ENCODE assay signal across 19 cellular contexts in the genomic region with DNA sequence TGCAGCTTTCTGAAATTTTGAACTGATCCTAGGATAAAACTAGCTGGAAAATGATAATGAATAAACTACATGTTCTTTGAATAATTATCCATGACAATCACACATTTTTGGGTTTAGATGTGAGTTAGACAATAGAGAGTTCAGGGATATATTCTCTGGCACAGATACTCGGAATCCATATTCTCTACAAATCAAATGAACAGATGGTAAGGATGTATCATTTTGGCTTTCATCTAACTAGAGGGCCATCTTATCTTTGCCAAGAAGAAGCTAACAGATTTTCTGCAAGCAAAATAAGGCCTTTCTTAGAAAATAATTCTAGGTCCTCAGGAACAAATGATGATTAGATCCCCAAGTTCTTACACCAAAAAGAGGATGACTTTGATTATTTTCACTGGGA.
A peak's percentile ranks its signal among the peaks of the same experiment; 100 is the strongest.
DNase-seq lines count a peak whose midpoint lies in the region.
"Had no signal": no experiment of that assay in that cellular context is flagged by ENCODE, and none has a peak within 500 bp of the region (broad histone marks: within the 10 kb centered on the region; RNA-seq: fewer than 3 reads in every experiment).

No MANE protein-coding gene starts in this region.

- H3K27me3 Mint-ChIP-seq in CD8-positive, alpha-beta memory T cell, result peaks cover 1 to 12% of the 10 kb centered on the region in 2 donors

- H3K9me3 Mint-ChIP-seq in CD8-positive, alpha-beta memory T cell, result no peaks in the 10 kb centered on the region

- POLR2A ChIA-PET in CD8-positive, alpha-beta memory T cell (lab: Charles Lee), result no interaction called here

- H3K4me1 ChIP-seq in CD8-positive, alpha-beta memory T cell (ENCODE audit: insufficient read depth, low read length), result no peaks in the 10 kb centered on the region
- H3K4me1 ChIP-seq: BE2C had no signal

- H3K4me3 Mint-ChIP-seq in CD8-positive, alpha-beta memory T cell, result no peak overlapping the region
- H3K4me3 Mint-ChIP-seq: CD14-positive monocyte; CD4-positive, alpha-beta memory T cell; CD4-positive, CD25-positive, alpha-beta regulatory T cell had no signal

- H3K27ac ChIP-seq in CD8-positive, alpha-beta memory T cell (ENCODE audit: low read depth, low read length), result no peak overlapping the region
- H3K27ac ChIP-seq: BLaER1 had no signal

- H3K4me1 Mint-ChIP-seq in CD8-positive, alpha-beta memory T cell, result no peaks in the 10 kb centered on the region
- H3K4me1 Mint-ChIP-seq: CD14-positive monocyte; CD4-positive, alpha-beta memory T cell; CD4-positive, CD25-positive, alpha-beta regulatory T cell had no signal

- DNase-seq in NCI-H446 treated with DMSO at 0.1 percent for 48 hours (lab: John Stamatoyannopoulos, UW), result peak; percentile 58
- DNase-seq in cerebellum (ENCODE audit: low spot score), result peak; percentile 50
- DNase-seq in middle frontal gyrus (ENCODE audit: extremely low spot score, low spot score), result peak; percentile 48
- DNase-seq in globus pallidus (ENCODE audit: low spot score), result no peak
- no peak for DNase-seq in NOMO-1 treated with dmso at 0.1 percent for 144 hours (lab: John Stamatoyannopoulos, UW; ENCODE audit: unreplicated experiment)
- no peak for DNase-seq in NCI-H1092 treated with DMSO at 0.1 percent for 48 hours (lab: John Stamatoyannopoulos, UW)
- no peak for DNase-seq in CD8-positive, alpha-beta memory T cell
- DNase-seq: 8988T; ACHN; BE2C; Caco-2; Calu3; CD4-positive, alpha-beta memory T cell; CD4-positive, CD25-positive, alpha-beta regulatory T cell; DMS79 treated with DMSO at 0.1 percent for 48 hours; GDM1 had no signal

- no peaks in the 10 kb centered on the region for H3K36me3 ChIP-seq in CD8-positive, alpha-beta memory T cell (ENCODE audit: insufficient read depth, low read length)
- H3K36me3 ChIP-seq: BE2C, BLaER1 had no signal

- H3K4me3 ChIP-seq in CD8-positive, alpha-beta memory T cell (ENCODE audit: low read length), result no peak overlapping the region
- H3K4me3 ChIP-seq: BLaER1, GM12878 had no signal

- H3K27me3 ChIP-seq in CD8-positive, alpha-beta memory T cell (ENCODE audit: insufficient read depth, low read length, poor library complexity, severe bottlenecking), result no peaks in the 10 kb centered on the region
- H3K27me3 ChIP-seq: BE2C, BLaER1 had no signal

- CTCF ChIA-PET in CD8-positive, alpha-beta memory T cell (lab: Charles Lee), result no interaction called here

- H3K9me3 ChIP-seq in CD8-positive, alpha-beta memory T cell (ENCODE audit: low read length), result no peaks in the 10 kb centered on the region
- H3K9me3 ChIP-seq: BE2C, BLaER1, Caco-2 had no signal

- H3K27ac Mint-ChIP-seq in CD8-positive, alpha-beta memory T cell, result no peak overlapping the region
- H3K27ac Mint-ChIP-seq: CD14-positive monocyte; CD4-positive, alpha-beta memory T cell; CD4-positive, CD25-positive, alpha-beta regulatory T cell had no signal

- no peaks in the 10 kb centered on the region for H3K36me3 Mint-ChIP-seq in CD8-positive, alpha-beta memory T cell
- H3K36me3 Mint-ChIP-seq: CD14-positive monocyte; CD4-positive, alpha-beta memory T cell; CD4-positive, CD25-positive, alpha-beta regulatory T cell had no signal

Comparison
In these comparisons a context has a peak if more than half of its experiments do, and no peak if none do; other contexts are left out.
1. DNase-seq: peak in NCI-H446 treated with DMSO at 0.1 percent for 48 hours (single experiment), cerebellum (single experiment) and middle frontal gyrus (single experiment); none in globus pallidus (single experiment), NOMO-1 treated with dmso at 0.1 percent for 144 hours (single experiment), NCI-H1092 treated with DMSO at 0.1 percent for 48 hours (single experiment) and CD8-positive, alpha-beta memory T cell (0 of 5).